In genomic region chr15:70339551-70340517, GRCh38 we compare ENCODE assay signal across 1 cellular context.
TF ChIP-seq lines count a peak whose summit lies in the region.

No MANE protein-coding gene starts in this region.

TF ChIP-seq in SK-N-SH treated with all-trans-retinoic acid at 6 μM for 48 hours, 23 proteins besides CTCF, POLR2A, EP300 and RAD21 (continued from another document):
- TF ChIP-seq TSHZ2 (CRISPR knock-in tag; IDR thresholded peaks at IDR 0.05) (peak; percentile 84), TOX (CRISPR knock-in tag; IDR thresholded peaks at IDR 0.05; ENCODE audit: borderline replicate concordance) (no peak), ESRRG (CRISPR knock-in tag; IDR thresholded peaks at IDR 0.05) (peak; percentile 87; the same call in 1 of the 2 replicates), ZFP3 (CRISPR knock-in tag; IDR thresholded peaks at IDR 0.05) (peak; percentile 96), GLIS3 (CRISPR knock-in tag; IDR thresholded peaks at IDR 0.05) (peak; percentile 60; the same call in 1 of the 2 replicates), RARB (CRISPR knock-in tag; IDR thresholded peaks at IDR 0.05) (no peak; the same call in 1 of the 2 replicates), ZC3H10 (CRISPR knock-in tag; IDR thresholded peaks at IDR 0.05) (no peak), TCF4 (CRISPR knock-in tag; IDR thresholded peaks at IDR 0.05; ENCODE audit: borderline replicate concordance) (peak; percentile 98)
